24 cellular contexts compared by ENCODE assay signal in the genomic region with DNA sequence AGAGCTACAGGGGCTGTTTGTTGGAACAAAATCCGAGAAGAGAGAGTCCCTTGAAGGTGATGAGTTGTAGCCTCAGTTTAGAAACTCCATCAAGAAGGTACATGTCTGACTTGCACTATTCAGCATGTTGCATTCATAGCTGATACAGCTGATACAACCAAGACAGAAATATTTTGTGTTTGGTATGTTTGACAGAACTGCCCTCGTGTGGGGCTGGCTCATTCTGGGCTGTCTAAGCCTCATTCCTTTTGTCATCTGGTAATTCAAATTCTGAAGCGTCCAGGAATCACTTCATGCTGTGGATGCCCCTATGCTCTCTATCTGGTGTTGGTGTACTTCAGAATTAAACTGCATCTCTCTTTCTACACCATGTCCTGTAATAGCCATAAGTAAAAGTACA.
A peak's percentile ranks its signal among the peaks of the same experiment; 100 is the strongest.
DNase-seq lines count a peak whose midpoint lies in the region; ATAC-seq, FAIRE-seq and TF ChIP-seq lines count a peak whose summit lies in the region.
"Had no signal": no experiment of that assay in that cellular context is flagged by ENCODE, and none has a peak within 500 bp of the region (broad histone marks: within the 10 kb centered on the region; RNA-seq: fewer than 3 reads in every experiment).

No MANE protein-coding gene starts in this region.

- no TSS peak for BruUV-seq in HCT116 (replicated peaks; lab: Mats Ljungman, UMichigan)

- H3K79me2 ChIP-seq in HCT116 (ENCODE audit: insufficient read depth, low read length), result no peaks in the 10 kb centered on the region
- H3K79me2 ChIP-seq in H1 (ENCODE audit: control insufficient read depth in 1 of 2, insufficient read depth in 2 of 2, low read length in 2 of 2), result no peaks in the 10 kb centered on the region

- peak overlapping the region; percentile 75 for H3K23ac ChIP-seq in H1 (ENCODE audit: insufficient read length)

- no peak overlapping the region for H2BK5ac ChIP-seq in H1 (ENCODE audit: low read depth, low read length)

- intact Hi-C loops in HCT116 (cut with micrococcal nuclease), result no loop called here
- intact Hi-C loops in psoas muscle (cut with DNase I), result no loop called here
- intact Hi-C loops in head of caudate nucleus (cut with DNase I), result no loop called here

- TF ChIP-seq CTCF in HCT116 (IDR thresholded peaks at IDR 0.05 in 2 of 3, conservative IDR thresholded peaks at IDR 0.05 in 1 of 3; ENCODE audit: borderline replicate concordance in 1 of 3, insufficient read depth in 1 of 3, low read depth in 2 of 3, low read length in 2 of 3) (no peak), H1 (IDR thresholded peaks at IDR 0.05; ENCODE audit: control extremely low read depth in 1 of 3, insufficient read depth in 1 of 3, low read depth in 1 of 3, low read length in 3 of 3) (no peak), psoas muscle (IDR thresholded peaks at IDR 0.05) (no peak)

- H2AFZ ChIP-seq in HCT116 (ENCODE audit: low read depth, low read length, poor library complexity, severe bottlenecking), result no peak overlapping the region
- no peak overlapping the region for H2AFZ ChIP-seq in H1 (ENCODE audit: low read length)
- H2AFZ ChIP-seq: GM23338 had no signal

- TF ChIP-seq POLR2A in HCT116 (IDR thresholded peaks at IDR 0.05; ENCODE audit: borderline replicate concordance, extremely low read depth, insufficient read depth, insufficient read length) (no peak), H1 (IDR thresholded peaks at IDR 0.05; ENCODE audit: control extremely low read depth in 1 of 2, low read depth in 2 of 2, low read length in 2 of 2) (no peak)

- H3K4me1 ChIP-seq in HCT116 (ENCODE audit: control insufficient read depth in 1 of 2, insufficient read depth in 2 of 2, low read length in 2 of 2), result peaks cover 5 to 18% of the 10 kb centered on the region in 2 experiments; a peak in 3 of 4 replicates
- H3K4me1 ChIP-seq in H1 (replicated peaks in 1 of 4; ENCODE audit: control insufficient read depth in 3 of 4, insufficient read depth in 4 of 4, low read length in 3 of 4), result no peaks in the 10 kb centered on the region; a peak in 1 of 7 replicates
- H3K4me1 ChIP-seq in psoas muscle, result peaks cover 34% of the 10 kb centered on the region
- H3K4me1 ChIP-seq: BLaER1 treated with 17β-estradiol and CSF1 and Interleukin-3, amounts not matched to agents 10 nM and 100 nM; HAP-1 had no signal

- no peaks in the 10 kb centered on the region for H3K79me1 ChIP-seq in H1 (ENCODE audit: low read depth, low read length)

- CTCF ChIA-PET in HCT116 (lab: Charles Lee), result no interaction called here
- CTCF ChIA-PET in H1 (lab: Charles Lee; ENCODE audit: partially characterized antibody), result interaction anchor here (0.9 to 1.3 kb wide), 2 partner anchors 9 to 110 kb away, joined by 3 to 5 read pairs; no protein-coding TSS in a partner anchor
- CTCF ChIA-PET in activated CD8-positive, alpha-beta memory T cell treated with anti-CD3 and anti-CD28 coated beads, Interleukin-2, amount 10 ng/mL, durations not matched to agents 7 days and 5 days (lab: Charles Lee), result no interaction called here

- no peaks in the 10 kb centered on the region for H3K4me1 Mint-ChIP-seq in activated CD8-positive, alpha-beta memory T cell treated with anti-CD3 and anti-CD28 coated beads, Interleukin-2, amount 10 ng/mL, durations not matched to agents 7 days and 5 days
- H3K4me1 Mint-ChIP-seq: CD14-positive monocyte; CD8-positive, alpha-beta memory T cell had no signal

- H3K4me2 ChIP-seq in HCT116 (ENCODE audit: low read length), result 0 out of 2 replicates have a peak overlapping the region, but pooled peaks have one; percentile 44
- no peak overlapping the region for H3K4me2 ChIP-seq in H1 (ENCODE audit: insufficient read depth in 1 of 2, low read depth in 2 of 2, low read length in 2 of 2)
- H3K4me2 ChIP-seq: BLaER1 treated with 17β-estradiol and CSF1 and Interleukin-3, amounts not matched to agents 10 nM and 100 nM; GM23338 had no signal

- no peak overlapping the region for H4K5ac ChIP-seq in H1 (ENCODE audit: insufficient read length, low read depth, low read length)

- H2AK5ac ChIP-seq in H1 (ENCODE audit: low read depth, low read length), result no peak overlapping the region

- WGBS in H1 (ENCODE audit: extremely low coverage in 1 of 2, insufficient coverage in 1 of 2, insufficient read length in 1 of 2, insufficient replicate concordance in 2 of 2, low coverage in 1 of 2, low lambda C conversion rate in 2 of 2, missing lambda C conversion rate in 1 of 2), 2 experiments, result 84% methylated on average over 3 of the region's 3 CpGs; no CpG with 5 or more reads in 1 of the 2 experiments
- 64 to 87% (median 83%) methylated on average over 3 of the region's 3 CpGs for WGBS in psoas muscle, 3 donors

- H2BK12ac ChIP-seq in H1 (ENCODE audit: low read depth, low read length), result no peak overlapping the region

- no peaks in the 10 kb centered on the region for H3K9me3 Mint-ChIP-seq in activated CD8-positive, alpha-beta memory T cell treated with anti-CD3 and anti-CD28 coated beads, Interleukin-2, amount 10 ng/mL, durations not matched to agents 7 days and 5 days (ENCODE audit: low read depth)
- H3K9me3 Mint-ChIP-seq: CD4-positive, alpha-beta T cell; CD8-positive, alpha-beta memory T cell; GM23338 had no signal

- no peak overlapping the region for H4K8ac ChIP-seq in H1 (ENCODE audit: extremely low read depth, insufficient read depth, low read length)

- H3K18ac ChIP-seq in H1 (ENCODE audit: extremely low read depth, low read length), result no peak overlapping the region

- no peak overlapping the region for H4K91ac ChIP-seq in H1 (replicated peaks; ENCODE audit: insufficient read length, low read length)

- no peak overlapping the region for H3K56ac ChIP-seq in H1 (replicated peaks; ENCODE audit: insufficient read length, low read depth, low read length)

- H2BK15ac ChIP-seq in H1 (ENCODE audit: low read length), result no peak overlapping the region

- DNase-seq in HCT116 (ENCODE audit: low read depth, low spot score), result no peak
- no peak for DNase-seq in H1 (ENCODE audit: low read depth in 1 of 2, low spot score in 2 of 2)
- no peak for DNase-seq in psoas muscle
- no peak for DNase-seq in NCI-H446 treated with DMSO at 0.1 percent for 48 hours (lab: John Stamatoyannopoulos, UW)
- DNase-seq in stimulated activated CD4-positive, alpha-beta T cell treated with anti-CD3 and anti-CD28 coated beads, Interleukin-4, amount 100 ng/mL, for 4 hours, result no peak
- DNase-seq in activated CD8-positive, alpha-beta memory T cell treated with anti-CD3 and anti-CD28 coated beads, Interleukin-2, amount 10 ng/mL, durations not matched to agents 7 days and 5 days, result no peak
- no peak for DNase-seq in head of caudate nucleus
- DNase-seq: 8988T; AML-193; BE2C; Calu3; CD4-positive, alpha-beta T cell; CD8-positive, alpha-beta memory T cell; DMS53; DMS79 treated with DMSO at 0.1 percent for 48 hours; GF-D8 had no signal

- H4K20me1 ChIP-seq in HCT116 (ENCODE audit: insufficient read depth) (no peaks in the 10 kb centered on the region), H1 (replicated peaks in 1 of 2; ENCODE audit: control insufficient read depth in 1 of 2, insufficient read depth in 2 of 2, low read length in 2 of 2) (no peaks in the 10 kb centered on the region)
- H4K20me1 ChIP-seq: BLaER1 treated with 17β-estradiol and CSF1 and Interleukin-3, amounts not matched to agents 10 nM and 100 nM had no signal

- H3K9me2 ChIP-seq in HCT116 (ENCODE audit: insufficient read depth), result no peaks in the 10 kb centered on the region

- no peak overlapping the region for H2BK20ac ChIP-seq in H1 (ENCODE audit: low read length)

- no peak overlapping the region for H3K27ac Mint-ChIP-seq in activated CD8-positive, alpha-beta memory T cell treated with anti-CD3 and anti-CD28 coated beads, Interleukin-2, amount 10 ng/mL, durations not matched to agents 7 days and 5 days
- H3K27ac Mint-ChIP-seq: CD4-positive, alpha-beta T cell; CD8-positive, alpha-beta memory T cell; GM23338 had no signal

- peaks cover 8% of the 10 kb centered on the region for H3K36me3 Mint-ChIP-seq in activated CD8-positive, alpha-beta memory T cell treated with anti-CD3 and anti-CD28 coated beads, Interleukin-2, amount 10 ng/mL, durations not matched to agents 7 days and 5 days

- RAD21 ChIA-PET in HCT116 (lab: Charles Lee; ENCODE audit: low non-redundant PET in 1 of 2, low total read pairs in 2 of 2, uncharacterized antibody in 2 of 2, unreplicated experiment in 2 of 2), result no interaction called here

- no peak overlapping the region for H3K27ac ChIP-seq in HCT116 (ENCODE audit: low read depth, low read length)
- no peak overlapping the region for H3K27ac ChIP-seq in H1 (ENCODE audit: low read depth, low read length)
- H3K27ac ChIP-seq in psoas muscle, result peak overlapping the region; percentile 25
- H3K27ac ChIP-seq: A549; BLaER1 treated with 17β-estradiol and CSF1 and Interleukin-3, amounts not matched to agents 10 nM and 100 nM had no signal

- no peaks in the 10 kb centered on the region for H3K9me3 ChIP-seq in HCT116 (ENCODE audit: control insufficient read depth in 1 of 2, insufficient read depth in 1 of 2, low read depth in 1 of 2, low read length in 2 of 2)
- no peaks in the 10 kb centered on the region for H3K9me3 ChIP-seq in H1 (ENCODE audit: insufficient read depth in 2 of 2, low read depth in 1 of 2, low read length in 1 of 2)
- H3K9me3 ChIP-seq in psoas muscle, result no peaks in the 10 kb centered on the region
- H3K9me3 ChIP-seq: A549; BE2C; BLaER1 treated with 17β-estradiol and CSF1 and Interleukin-3, amounts not matched to agents 10 nM and 100 nM; HAP-1 had no signal

- FAIRE-seq in H1 (lab: Jason Lieb, UNC), result no peak
- FAIRE-seq: A549, GM12891, GM18507, H54 had no signal

- no peaks in the 10 kb centered on the region for H3K27me3 Mint-ChIP-seq in activated CD8-positive, alpha-beta memory T cell treated with anti-CD3 and anti-CD28 coated beads, Interleukin-2, amount 10 ng/mL, durations not matched to agents 7 days and 5 days
- H3K27me3 Mint-ChIP-seq: CD4-positive, alpha-beta T cell; CD8-positive, alpha-beta memory T cell had no signal

- TF ChIP-seq RAD21 in HCT116 (IDR thresholded peaks at IDR 0.05; ENCODE audit: low read depth), result no peak
- no peak for TF ChIP-seq RAD21 in H1 (IDR thresholded peaks at IDR 0.05 in 1 of 2, conservative IDR thresholded peaks at IDR 0.05 in 1 of 2; ENCODE audit: low read depth in 2 of 2, low read length in 2 of 2)

- no peaks in the 10 kb centered on the region for H3K23me2 ChIP-seq in H1 (ENCODE audit: low read depth, low read length)

- no peak overlapping the region for H2BK120ac ChIP-seq in H1 (replicated peaks; ENCODE audit: low read depth, low read length)

- H3K4ac ChIP-seq in H1 (replicated peaks; ENCODE audit: insufficient read length, low read depth, low read length), result no peak overlapping the region

- H3K27me3 ChIP-seq in HCT116 (ENCODE audit: insufficient read depth, low read length) (no peaks in the 10 kb centered on the region), H1 (replicated peaks in 1 of 4; ENCODE audit: control insufficient read depth in 3 of 4, extremely low read depth in 1 of 4, insufficient read depth in 3 of 4, low read length in 3 of 4) (no peaks in the 10 kb centered on the region), psoas muscle (ENCODE audit: insufficient read depth in 3 of 3, low read length in 2 of 3) (no peaks in the 10 kb centered on the region)
- H3K27me3 ChIP-seq: BE2C; BLaER1 treated with 17β-estradiol and CSF1 and Interleukin-3, amounts not matched to agents 10 nM and 100 nM had no signal

- H3K36me3 ChIP-seq in HCT116 (ENCODE audit: control insufficient read depth in 1 of 2, insufficient read depth in 2 of 2, low read length in 2 of 2) (no peaks in the 10 kb centered on the region), H1 (ENCODE audit: control insufficient read depth in 2 of 4, insufficient read depth in 4 of 4, low read length in 3 of 4) (peaks cover 0 to under 1% (median 0%) of the 10 kb centered on the region in 4 experiments; a peak in 1 of 8 replicates), psoas muscle (ENCODE audit: insufficient read depth in 1 of 2, low read depth in 1 of 2) (peaks cover 0 to 16% of the 10 kb centered on the region in 2 donors)
- H3K36me3 ChIP-seq: HAP-1 had no signal

- no peak overlapping the region for H3K9ac ChIP-seq in HCT116 (ENCODE audit: low read length)
- H3K9ac ChIP-seq in H1 (replicated peaks in 1 of 4; ENCODE audit: extremely low read depth in 1 of 4, low read depth in 3 of 4, low read length in 3 of 4), result no peak overlapping the region
- H3K9ac ChIP-seq: BLaER1 treated with 17β-estradiol and CSF1 and Interleukin-3, amounts not matched to agents 10 nM and 100 nM had no signal

- no peak overlapping the region for H3K4me3 ChIP-seq in HCT116 (replicated peaks in 1 of 2; ENCODE audit: low read depth in 1 of 2, low read length in 2 of 2)
- H3K4me3 ChIP-seq in H1 (ENCODE audit: extremely low read depth in 1 of 4, insufficient read depth in 2 of 4, low read depth in 3 of 4, low read length in 4 of 4), result no peak overlapping the region
- no peak overlapping the region for H3K4me3 ChIP-seq in psoas muscle
- H3K4me3 ChIP-seq: A549; BLaER1 treated with 17β-estradiol and CSF1 and Interleukin-3, amounts not matched to agents 10 nM and 100 nM; GM23338; HAP-1 had no signal

- POLR2A ChIA-PET in HCT116 (lab: Charles Lee), result no interaction called here
- POLR2A ChIA-PET in H1 (lab: Charles Lee; ENCODE audit: partially characterized antibody), result interaction anchor here (0.7 kb wide), 1 partner anchor 10 kb away, joined by 3 read pairs; no protein-coding TSS in a partner anchor

- ATAC-seq in HCT116, result no peak
- no peak for ATAC-seq in psoas muscle
- ATAC-seq in activated CD8-positive, alpha-beta memory T cell treated with anti-CD3 and anti-CD28 coated beads, Interleukin-2, amount 10 ng/mL, durations not matched to agents 7 days and 5 days, result no peak
- ATAC-seq: GM23338 had no signal

- H3K14ac ChIP-seq in H1 (ENCODE audit: insufficient read length), result no peak overlapping the region

- TF ChIP-seq EP300 in H1 (IDR thresholded peaks at IDR 0.05; ENCODE audit: borderline replicate concordance in 1 of 2, low read depth in 2 of 2, low read length in 2 of 2), result no peak

- H3K4me3 Mint-ChIP-seq in activated CD8-positive, alpha-beta memory T cell treated with anti-CD3 and anti-CD28 coated beads, Interleukin-2, amount 10 ng/mL, durations not matched to agents 7 days and 5 days, result no peak overlapping the region
- H3K4me3 Mint-ChIP-seq: CD14-positive monocyte; CD4-positive, alpha-beta T cell; CD8-positive, alpha-beta memory T cell; GM23338 had no signal
